ENCODE assay signal across 21 cellular contexts in genomic region chr2:159595410-159596046, GRCh38. TPM values are rescaled to one million over a fixed set of nuclear protein-coding genes. Genes with fewer than 3 reads are reported as not detected.
A peak's percentile ranks its signal among the peaks of the same experiment; 100 is the strongest.
DNase-seq lines count a peak whose midpoint lies in the region; ATAC-seq, FAIRE-seq and TF ChIP-seq lines count a peak whose summit lies in the region.
"Had no signal": no experiment of that assay in that cellular context is flagged by ENCODE, and none has a peak within 500 bp of the region (broad histone marks: within the 10 kb centered on the region; RNA-seq: fewer than 3 reads in every experiment).

No MANE protein-coding gene starts in this region.

- no peak overlapping the region for H3K9ac ChIP-seq in astrocyte (ENCODE audit: low read length)

- intact Hi-C loops in mucosa of descending colon (cut with DNase I, micrococcal nuclease), result no loop called here

- H2AFZ ChIP-seq in astrocyte (ENCODE audit: low read depth, low read length), result no peak overlapping the region

- FAIRE-seq in H54 (lab: Jason Lieb, UNC), result peak; percentile 64
- FAIRE-seq in astrocyte (lab: Jason Lieb, UNC), result peak; percentile 49
- FAIRE-seq: urothelium cell line had no signal

- TF ChIP-seq CTCF in NB4 (IDR thresholded peaks at IDR 0.05; ENCODE audit: low read depth, low read length) (no peak), astrocyte (IDR thresholded peaks at IDR 0.05; ENCODE audit: insufficient read depth, low read depth, low read length) (no peak), mucosa of descending colon (IDR thresholded peaks at IDR 0.05) (no peak)

- no peak overlapping the region for H3K27ac Mint-ChIP-seq in astrocyte (ENCODE audit: unreplicated experiment)
- H3K27ac Mint-ChIP-seq: nephron had no signal

- H3K4me3 ChIP-seq in NB4 (ENCODE audit: low read depth, low read length), result no peak overlapping the region
- H3K4me3 ChIP-seq in astrocyte (ENCODE audit: insufficient read depth, low read depth, low read length), result no peak overlapping the region
- no peak overlapping the region for H3K4me3 ChIP-seq in mucosa of descending colon
- no peak overlapping the region for H3K4me3 ChIP-seq in SJCRH30
- H3K4me3 ChIP-seq: adrenal gland, heart left ventricle had no signal

- H3K4me3 Mint-ChIP-seq in astrocyte (ENCODE audit: unreplicated experiment), result no peak overlapping the region
- H3K4me3 Mint-ChIP-seq: immature natural killer cell, nephron had no signal

- no peak overlapping the region for H3K4me2 ChIP-seq in astrocyte (ENCODE audit: low read length)

- peak; percentile 65 for ATAC-seq in mucosa of descending colon
- ATAC-seq: heart left ventricle, Panc1, SK-N-SH treated with all-trans-retinoic acid at 6 μM for 48 hours had no signal

- no peaks in the 10 kb centered on the region for H3K36me3 ChIP-seq in astrocyte (ENCODE audit: insufficient read depth, low read length)
- no peaks in the 10 kb centered on the region for H3K36me3 ChIP-seq in mucosa of descending colon (ENCODE audit: low read depth)
- H3K36me3 ChIP-seq in SJCRH30, result no peaks in the 10 kb centered on the region
- H3K36me3 ChIP-seq: adrenal gland, heart left ventricle had no signal

- peaks cover 22% of the 10 kb centered on the region for H4K20me1 ChIP-seq in astrocyte (ENCODE audit: insufficient read depth, low read length)

- no peak for DNase-seq in H54 (ENCODE audit: insufficient read length, low spot score)
- peak; percentile 29 for DNase-seq in NB4 (ENCODE audit: low read depth)
- DNase-seq in astrocyte (ENCODE audit: low read depth), result peak; percentile 27
- no peak for DNase-seq in mucosa of descending colon
- DNase-seq in NCI-H526 (lab: John Stamatoyannopoulos, UW), result no peak
- DNase-seq in mucosa of gallbladder (ENCODE audit: low spot score), result no peak
- DNase-seq in SJCRH30, result no peak
- DNase-seq: activated CD4-positive, alpha-beta T cell treated with anti-CD3 and anti-CD28 coated beads for 48 hours; adrenal gland; COR-L47; heart left ventricle; immature natural killer cell; mammary epithelial cell; NCI-H187; NCI-H510A; posterior cingulate gyrus; stimulated activated CD4-positive, alpha-beta T cell treated with anti-CD3 and anti-CD28 coated beads, Interleukin-2, amount 100 ng/mL, for 24 hours had no signal

- H3K36me3 Mint-ChIP-seq in astrocyte (ENCODE audit: low read depth, unreplicated experiment), result peaks cover 2% of the 10 kb centered on the region
- H3K36me3 Mint-ChIP-seq: immature natural killer cell had no signal

- H3K79me2 ChIP-seq in astrocyte (ENCODE audit: insufficient read depth, low read length), result peaks cover 55% of the 10 kb centered on the region

- H3K4me1 ChIP-seq in astrocyte (ENCODE audit: insufficient read depth, low read length) (peaks cover 2% of the 10 kb centered on the region), mucosa of descending colon (ENCODE audit: low read depth) (no peaks in the 10 kb centered on the region), SJCRH30 (no peaks in the 10 kb centered on the region)

- H3K27me3 ChIP-seq in astrocyte (ENCODE audit: insufficient read depth, low read length), result no peaks in the 10 kb centered on the region
- H3K27me3 ChIP-seq in SJCRH30, result no peaks in the 10 kb centered on the region
- H3K27me3 ChIP-seq: adrenal gland, heart left ventricle had no signal

- H3K27me3 Mint-ChIP-seq in astrocyte (ENCODE audit: low read depth, unreplicated experiment), result no peaks in the 10 kb centered on the region

- H3K27ac ChIP-seq in astrocyte (ENCODE audit: low read depth, low read length) (no peak overlapping the region), SJCRH30 (no peak overlapping the region)
- H3K27ac ChIP-seq: adrenal gland, heart left ventricle had no signal

- TF ChIP-seq POLR2A in H54 (IDR thresholded peaks at IDR 0.05; ENCODE audit: low read depth, low read length), result no peak
- no peak for TF ChIP-seq POLR2A in NB4 (IDR thresholded peaks at IDR 0.05; ENCODE audit: extremely low read depth, insufficient read length)

- H3K9me3 ChIP-seq in astrocyte (ENCODE audit: insufficient read depth, low read depth, low read length) (no peaks in the 10 kb centered on the region), mucosa of descending colon (no peaks in the 10 kb centered on the region), SJCRH30 (replicated peaks) (no peaks in the 10 kb centered on the region)
- H3K9me3 ChIP-seq: adrenal gland, heart left ventricle had no signal

- no peaks in the 10 kb centered on the region for H3K9me3 Mint-ChIP-seq in astrocyte (ENCODE audit: unreplicated experiment)
- H3K9me3 Mint-ChIP-seq: immature natural killer cell had no signal

- peaks cover 6% of the 10 kb centered on the region for H3K4me1 Mint-ChIP-seq in astrocyte (ENCODE audit: low read depth, unreplicated experiment)
- H3K4me1 Mint-ChIP-seq: immature natural killer cell had no signal

RNA-seq across cellular contexts. Expression of gene BAZ2B, which starts 20.8 kb away (rescaled TPM):
- total RNA-seq in astrocyte (60.9 and 69.8 TPM in 2 replicates), mucosa of descending colon (10 to 100 TPM; 58.9 to 98.1 (median 72.5) TPM), mucosa of gallbladder (77.7 TPM)
- total RNA-seq in SJCRH30 (2014; rRNA removed; shearing (Covaris generic)), result 27.4 and 38.5 TPM in 2 replicates

Comparison
In these comparisons a context has a peak if more than half of its experiments do, and no peak if none do; other contexts are left out.
1. DNase-seq: peak in NB4 (single experiment) and astrocyte (single experiment); none in H54 (single experiment), mucosa of descending colon (0 of 3), NCI-H526 (0 of 2), mucosa of gallbladder (single experiment) and SJCRH30 (0 of 2).